Comparison of ENCODE assay signal across 1 cellular context in the genomic region with DNA sequence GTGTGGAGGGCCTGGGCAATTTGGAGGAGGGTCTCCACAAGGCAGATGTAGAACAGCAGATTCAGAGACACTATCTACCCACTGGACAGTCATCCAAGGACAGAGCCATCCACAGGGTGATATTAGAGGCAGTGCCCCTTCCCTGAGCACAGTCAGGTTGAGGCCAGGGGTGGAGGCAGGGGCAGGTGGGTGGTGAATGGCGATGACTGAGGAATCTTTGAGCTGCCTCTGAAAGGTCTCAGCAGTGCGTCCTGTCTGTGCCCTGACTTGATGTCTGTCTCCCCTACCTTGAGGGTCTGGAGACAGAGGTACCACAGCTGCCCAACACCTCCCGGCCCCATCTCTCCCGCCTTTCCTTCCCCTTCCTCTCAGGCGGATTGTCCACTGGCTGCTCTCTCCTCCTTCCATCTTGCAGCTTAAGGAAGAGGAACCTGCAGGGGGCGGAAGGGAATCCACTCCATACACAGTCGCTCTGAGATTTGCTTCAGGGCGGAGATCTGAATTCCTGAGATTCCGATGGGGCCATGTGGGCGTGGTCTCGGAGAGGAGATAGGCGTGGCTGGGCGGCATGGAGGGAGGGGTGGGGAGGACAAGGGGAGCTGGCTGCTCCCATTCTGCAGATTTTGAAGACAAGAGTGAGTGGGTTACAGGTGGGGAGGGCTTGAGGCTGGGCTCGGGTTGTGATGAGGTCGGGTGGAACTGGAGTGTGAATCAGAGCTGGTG.
A peak's percentile ranks its signal among the peaks of the same experiment; 100 is the strongest.
TF ChIP-seq lines count a peak whose summit lies in the region.

No MANE protein-coding gene starts in this region.

TF ChIP-seq in HEK293, 187 proteins besides CTCF, POLR2A, EP300 and RAD21 (continued from another document and continues in another):
- no peak for TF ChIP-seq ZSCAN5A (tag by site-specific recombination; IDR thresholded peaks at IDR 0.05)
- TF ChIP-seq SALL2 (tag by site-specific recombination; IDR thresholded peaks at IDR 0.05; ENCODE audit: borderline replicate concordance) = no peak
- no peak for TF ChIP-seq ZNF2 (tag by site-specific recombination; IDR thresholded peaks at IDR 0.05)
- no peak for TF ChIP-seq ZBTB21 (tag by site-specific recombination; IDR thresholded peaks at IDR 0.05)
- TF ChIP-seq ZFHX2 (tag by site-specific recombination; conservative IDR thresholded peaks at IDR 0.05) = no peak; the same call in 1 of the 2 replicates
- TF ChIP-seq HOXC10 (CRISPR knock-in tag; IDR thresholded peaks at IDR 0.05) = no peak
- no peak for TF ChIP-seq ZNF501 (tag by site-specific recombination; IDR thresholded peaks at IDR 0.05)
- TF ChIP-seq ZNF791 (tag by site-specific recombination; IDR thresholded peaks at IDR 0.05) = no peak
- peak; percentile 57 for TF ChIP-seq ZEB2 (tag by site-specific recombination; IDR thresholded peaks at IDR 0.05)
- TF ChIP-seq MYNN (tag by site-specific recombination; IDR thresholded peaks at IDR 0.05; ENCODE audit: borderline replicate concordance) = no peak
- no peak for TF ChIP-seq TCF7L2 (IDR thresholded peaks at IDR 0.05; ENCODE audit: borderline replicate concordance, low read depth, low read length)
- TF ChIP-seq WT1 (tag by site-specific recombination; IDR thresholded peaks at IDR 0.05) = peak; percentile 70
- TF ChIP-seq ZFP69B (tag by site-specific recombination; IDR thresholded peaks at IDR 0.05) = no peak
- TF ChIP-seq, protein P1, sequence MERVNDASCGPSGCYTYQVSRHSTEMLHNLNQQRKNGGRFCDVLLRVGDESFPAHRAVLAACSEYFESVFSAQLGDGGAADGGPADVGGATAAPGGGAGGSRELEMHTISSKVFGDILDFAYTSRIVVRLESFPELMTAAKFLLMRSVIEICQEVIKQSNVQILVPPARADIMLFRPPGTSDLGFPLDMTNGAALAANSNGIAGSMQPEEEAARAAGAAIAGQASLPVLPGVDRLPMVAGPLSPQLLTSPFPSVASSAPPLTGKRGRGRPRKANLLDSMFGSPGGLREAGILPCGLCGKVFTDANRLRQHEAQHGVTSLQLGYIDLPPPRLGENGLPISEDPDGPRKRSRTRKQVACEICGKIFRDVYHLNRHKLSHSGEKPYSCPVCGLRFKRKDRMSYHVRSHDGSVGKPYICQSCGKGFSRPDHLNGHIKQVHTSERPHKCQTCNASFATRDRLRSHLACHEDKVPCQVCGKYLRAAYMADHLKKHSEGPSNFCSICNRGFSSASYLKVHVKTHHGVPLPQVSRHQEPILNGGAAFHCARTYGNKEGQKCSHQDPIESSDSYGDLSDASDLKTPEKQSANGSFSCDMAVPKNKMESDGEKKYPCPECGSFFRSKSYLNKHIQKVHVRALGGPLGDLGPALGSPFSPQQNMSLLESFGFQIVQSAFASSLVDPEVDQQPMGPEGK (tag by site-specific recombination; IDR thresholded peaks at IDR 0.05) = peak; percentile 64; the same call in 1 of the 2 replicates
- TF ChIP-seq, protein P2, sequence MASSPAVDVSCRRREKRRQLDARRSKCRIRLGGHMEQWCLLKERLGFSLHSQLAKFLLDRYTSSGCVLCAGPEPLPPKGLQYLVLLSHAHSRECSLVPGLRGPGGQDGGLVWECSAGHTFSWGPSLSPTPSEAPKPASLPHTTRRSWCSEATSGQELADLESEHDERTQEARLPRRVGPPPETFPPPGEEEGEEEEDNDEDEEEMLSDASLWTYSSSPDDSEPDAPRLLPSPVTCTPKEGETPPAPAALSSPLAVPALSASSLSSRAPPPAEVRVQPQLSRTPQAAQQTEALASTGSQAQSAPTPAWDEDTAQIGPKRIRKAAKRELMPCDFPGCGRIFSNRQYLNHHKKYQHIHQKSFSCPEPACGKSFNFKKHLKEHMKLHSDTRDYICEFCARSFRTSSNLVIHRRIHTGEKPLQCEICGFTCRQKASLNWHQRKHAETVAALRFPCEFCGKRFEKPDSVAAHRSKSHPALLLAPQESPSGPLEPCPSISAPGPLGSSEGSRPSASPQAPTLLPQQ (tag by site-specific recombination; IDR thresholded peaks at IDR 0.05) = no peak
- TF ChIP-seq ZNF629 (tag by site-specific recombination; IDR thresholded peaks at IDR 0.05) = no peak; the same call in 1 of the 2 replicates
- no peak for TF ChIP-seq ZNF510 (tag by site-specific recombination; IDR thresholded peaks at IDR 0.05; ENCODE audit: insufficient replicate concordance)
- no peak for TF ChIP-seq ZNF324 (tag by site-specific recombination; IDR thresholded peaks at IDR 0.05)
- TF ChIP-seq SP7 (tag by site-specific recombination; IDR thresholded peaks at IDR 0.05) = no peak
- peak; percentile 91 for TF ChIP-seq INSM2 (tag by site-specific recombination; IDR thresholded peaks at IDR 0.05)
- TF ChIP-seq SP3 (tag by site-specific recombination; IDR thresholded peaks at IDR 0.05) = peak; percentile 76
- TF ChIP-seq ZNF266 (tag by site-specific recombination; IDR thresholded peaks at IDR 0.05; ENCODE audit: low read depth) = no peak
- TF ChIP-seq ZNF211 (tag by site-specific recombination; IDR thresholded peaks at IDR 0.05; ENCODE audit: low read depth) = no peak
- TF ChIP-seq OVOL3 (tag by site-specific recombination; IDR thresholded peaks at IDR 0.05) = no peak
- TF ChIP-seq ZNF747 (tag by site-specific recombination; IDR thresholded peaks at IDR 0.05) = no peak
- TF ChIP-seq GLIS1 (tag by site-specific recombination; IDR thresholded peaks at IDR 0.05) = 0 out of 2 replicates have a peak, but pooled peaks have one; percentile 19
- TF ChIP-seq SCRT2 (tag by site-specific recombination; IDR thresholded peaks at IDR 0.05) = peak; percentile 95
- TF ChIP-seq TSHZ1 (tag by site-specific recombination; IDR thresholded peaks at IDR 0.05; ENCODE audit: borderline replicate concordance) = no peak
- peak; percentile 41; the same call in 1 of the 2 replicates for TF ChIP-seq EGR2 (tag by site-specific recombination; IDR thresholded peaks at IDR 0.05; ENCODE audit: low read depth)
- TF ChIP-seq KLF16 (tag by site-specific recombination; IDR thresholded peaks at IDR 0.05) = no peak
- TF ChIP-seq ZNF600 (tag by site-specific recombination; IDR thresholded peaks at IDR 0.05) = peak; percentile 49; the same call in 1 of the 2 replicates
- TF ChIP-seq, protein P3, sequence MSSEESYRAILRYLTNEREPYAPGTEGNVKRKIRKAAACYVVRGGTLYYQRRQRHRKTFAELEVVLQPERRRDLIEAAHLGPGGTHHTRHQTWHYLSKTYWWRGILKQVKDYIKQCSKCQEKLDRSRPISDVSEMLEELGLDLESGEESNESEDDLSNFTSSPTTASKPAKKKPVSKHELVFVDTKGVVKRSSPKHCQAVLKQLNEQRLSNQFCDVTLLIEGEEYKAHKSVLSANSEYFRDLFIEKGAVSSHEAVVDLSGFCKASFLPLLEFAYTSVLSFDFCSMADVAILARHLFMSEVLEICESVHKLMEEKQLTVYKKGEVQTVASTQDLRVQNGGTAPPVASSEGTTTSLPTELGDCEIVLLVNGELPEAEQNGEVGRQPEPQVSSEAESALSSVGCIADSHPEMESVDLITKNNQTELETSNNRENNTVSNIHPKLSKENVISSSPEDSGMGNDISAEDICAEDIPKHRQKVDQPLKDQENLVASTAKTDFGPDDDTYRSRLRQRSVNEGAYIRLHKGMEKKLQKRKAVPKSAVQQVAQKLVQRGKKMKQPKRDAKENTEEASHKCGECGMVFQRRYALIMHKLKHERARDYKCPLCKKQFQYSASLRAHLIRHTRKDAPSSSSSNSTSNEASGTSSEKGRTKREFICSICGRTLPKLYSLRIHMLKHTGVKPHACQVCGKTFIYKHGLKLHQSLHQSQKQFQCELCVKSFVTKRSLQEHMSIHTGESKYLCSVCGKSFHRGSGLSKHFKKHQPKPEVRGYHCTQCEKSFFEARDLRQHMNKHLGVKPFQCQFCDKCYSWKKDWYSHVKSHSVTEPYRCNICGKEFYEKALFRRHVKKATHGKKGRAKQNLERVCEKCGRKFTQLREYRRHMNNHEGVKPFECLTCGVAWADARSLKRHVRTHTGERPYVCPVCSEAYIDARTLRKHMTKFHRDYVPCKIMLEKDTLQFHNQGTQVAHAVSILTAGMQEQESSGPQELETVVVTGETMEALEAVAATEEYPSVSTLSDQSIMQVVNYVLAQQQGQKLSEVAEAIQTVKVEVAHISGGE (tag by site-specific recombination; conservative IDR thresholded peaks at IDR 0.05; ENCODE audit: low read depth) = no peak
- TF ChIP-seq BCL11A (tag by site-specific recombination; IDR thresholded peaks at IDR 0.05; ENCODE audit: low read depth) = no peak
- no peak for TF ChIP-seq ZNF248 (tag by site-specific recombination; IDR thresholded peaks at IDR 0.05)
- TF ChIP-seq KLF1 (tag by site-specific recombination; IDR thresholded peaks at IDR 0.05) = peak; percentile 93
- TF ChIP-seq, protein P4, sequence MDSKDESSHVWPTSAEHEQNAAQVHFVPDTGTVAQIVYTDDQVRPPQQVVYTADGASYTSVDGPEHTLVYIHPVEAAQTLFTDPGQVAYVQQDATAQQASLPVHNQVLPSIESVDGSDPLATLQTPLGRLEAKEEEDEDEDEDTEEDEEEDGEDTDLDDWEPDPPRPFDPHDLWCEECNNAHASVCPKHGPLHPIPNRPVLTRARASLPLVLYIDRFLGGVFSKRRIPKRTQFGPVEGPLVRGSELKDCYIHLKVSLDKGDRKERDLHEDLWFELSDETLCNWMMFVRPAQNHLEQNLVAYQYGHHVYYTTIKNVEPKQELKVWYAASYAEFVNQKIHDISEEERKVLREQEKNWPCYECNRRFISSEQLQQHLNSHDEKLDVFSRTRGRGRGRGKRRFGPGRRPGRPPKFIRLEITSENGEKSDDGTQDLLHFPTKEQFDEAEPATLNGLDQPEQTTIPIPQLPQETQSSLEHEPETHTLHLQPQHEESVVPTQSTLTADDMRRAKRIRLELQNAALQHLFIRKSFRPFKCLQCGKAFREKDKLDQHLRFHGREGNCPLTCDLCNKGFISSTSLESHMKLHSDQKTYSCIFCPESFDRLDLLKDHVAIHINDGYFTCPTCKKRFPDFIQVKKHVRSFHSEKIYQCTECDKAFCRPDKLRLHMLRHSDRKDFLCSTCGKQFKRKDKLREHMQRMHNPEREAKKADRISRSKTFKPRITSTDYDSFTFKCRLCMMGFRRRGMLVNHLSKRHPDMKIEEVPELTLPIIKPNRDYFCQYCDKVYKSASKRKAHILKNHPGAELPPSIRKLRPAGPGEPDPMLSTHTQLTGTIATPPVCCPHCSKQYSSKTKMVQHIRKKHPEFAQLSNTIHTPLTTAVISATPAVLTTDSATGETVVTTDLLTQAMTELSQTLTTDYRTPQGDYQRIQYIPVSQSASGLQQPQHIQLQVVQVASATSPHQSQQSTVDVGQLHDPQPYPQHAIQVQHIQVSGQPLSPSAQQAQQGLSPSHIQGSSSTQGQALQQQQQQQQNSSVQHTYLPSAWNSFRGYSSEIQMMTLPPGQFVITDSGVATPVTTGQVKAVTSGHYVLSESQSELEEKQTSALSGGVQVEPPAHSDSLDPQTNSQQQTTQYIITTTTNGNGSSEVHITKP (tag by site-specific recombination; IDR thresholded peaks at IDR 0.05) = no peak
- 0 out of 2 replicates have a peak, but pooled peaks have one; percentile 32 for TF ChIP-seq YY2 (tag by site-specific recombination; IDR thresholded peaks at IDR 0.05)
- TF ChIP-seq ZNF404 (tag by site-specific recombination; IDR thresholded peaks at IDR 0.05) = no peak
- TF ChIP-seq ZNF768 (tag by site-specific recombination; IDR thresholded peaks at IDR 0.05) = no peak
- no peak for TF ChIP-seq SP2 (tag by site-specific recombination; IDR thresholded peaks at IDR 0.05)
- TF ChIP-seq ZBTB17 (tag by site-specific recombination; IDR thresholded peaks at IDR 0.05) = peak; percentile 88
- TF ChIP-seq PRDM1 (tag by site-specific recombination; IDR thresholded peaks at IDR 0.05) = no peak
- TF ChIP-seq MEIS1 (CRISPR knock-in tag; IDR thresholded peaks at IDR 0.05; ENCODE audit: borderline replicate concordance) = no peak
- TF ChIP-seq ZNF48 (tag by site-specific recombination; IDR thresholded peaks at IDR 0.05) = no peak
- no peak for TF ChIP-seq ZNF677 (tag by site-specific recombination; IDR thresholded peaks at IDR 0.05)
- TF ChIP-seq ZNF140 (tag by site-specific recombination; IDR thresholded peaks at IDR 0.05) = no peak
